ENCODE assay signal across 1 cellular context in genomic region chr18:35039633-35040032, GRCh38.
TF ChIP-seq lines count a peak whose summit lies in the region.

No MANE protein-coding gene starts in this region.

TF ChIP-seq in WTC11, 78 proteins besides CTCF, POLR2A, EP300 and RAD21 (continued from another document):
- TF ChIP-seq E2F1 (CRISPR knock-in tag; IDR thresholded peaks at IDR 0.05) (no peak), GTF2I (CRISPR knock-in tag; conservative IDR thresholded peaks at IDR 0.05) (no peak), ETV6 (CRISPR knock-in tag; IDR thresholded peaks at IDR 0.05) (no peak), IRF2 (CRISPR knock-in tag; IDR thresholded peaks at IDR 0.05; ENCODE audit: borderline replicate concordance, low read depth) (no peak), ZNF232 (CRISPR knock-in tag; IDR thresholded peaks at IDR 0.05) (no peak), RELA (CRISPR knock-in tag; IDR thresholded peaks at IDR 0.05; ENCODE audit: borderline replicate concordance) (no peak), ZNF138 (CRISPR knock-in tag; conservative IDR thresholded peaks at IDR 0.05) (no peak), NFE2L1 (CRISPR knock-in tag; IDR thresholded peaks at IDR 0.05) (no peak), JUN (CRISPR knock-in tag; IDR thresholded peaks at IDR 0.05) (no peak)
